Comparison of ENCODE assay signal across 9 cellular contexts in genomic region chrX:106966547-106966946, GRCh38. TPM values are rescaled to one million over a fixed set of nuclear protein-coding genes. Genes with fewer than 3 reads are reported as not detected.
"Had no signal": no experiment of that assay in that cellular context is flagged by ENCODE, and none has a peak within 500 bp of the region (broad histone marks: within the 10 kb centered on the region; RNA-seq: fewer than 3 reads in every experiment).

No MANE protein-coding gene starts in this region.

RNA-seq across cellular contexts. Expression of gene CLDN2, which starts 46.3 kb away (rescaled TPM):
- total RNA-seq: activated naive CD4-positive, alpha-beta T cell treated with anti-CD3 and anti-CD28 coated beads for 36 hours; activated T-helper 17 cell treated with anti-CD3 and anti-CD28 coated beads, Interleukin-2, amount 50 U/mL, for 72 hours; aorta; frontal cortex; left ventricle myocardium superior; osteoblast; right cardiac atrium; vagina had no signal
- polyA plus RNA-seq: aorta, neural cell had no signal
